8 cellular contexts compared by ENCODE assay signal in genomic region chr10:103679096-103679790, GRCh38.
DNase-seq lines count a peak whose midpoint lies in the region; ATAC-seq and TF ChIP-seq lines count a peak whose summit lies in the region.

No MANE protein-coding gene starts in this region.

- H3K4me2 ChIP-seq in BLaER1 treated with 17β-estradiol and CSF1 and Interleukin-3, amounts not matched to agents 10 nM and 100 nM: peak overlapping the region; percentile 78 to 95 (median 91)

- peaks cover 0 to 28% (median 18%) of the 10 kb centered on the region in 11 experiments; a peak in 14 of 22 replicates for H3K36me3 ChIP-seq in BLaER1 treated with 17β-estradiol and CSF1 and Interleukin-3, amounts not matched to agents 10 nM and 100 nM

- H3K27me3 Mint-ChIP-seq in activated T-helper 2 cell treated with anti-CD3 and anti-CD28 coated beads, Interferon-gamma antibody, Interleukin-2, Interleukin-4, amounts not matched to agents 10 μg/mL and 5 μg/mL and 100 μg/mL, durations not matched to agents 14 hours and 24 hours and 36 hours (ENCODE audit: low read depth): no peaks in the 10 kb centered on the region

- H3K4me1 Mint-ChIP-seq in activated T-helper 2 cell treated with anti-CD3 and anti-CD28 coated beads, Interferon-gamma antibody, Interleukin-2, Interleukin-4, amounts not matched to agents 10 μg/mL and 5 μg/mL and 100 μg/mL, durations not matched to agents 14 hours and 24 hours and 36 hours (ENCODE audit: low read depth): peaks cover 22% of the 10 kb centered on the region

- ATAC-seq in GM19397 (IDR thresholded peaks at IDR 0.05; ENCODE audit: unreplicated experiment) (peak; percentile 68), HG03175 (IDR thresholded peaks at IDR 0.05; ENCODE audit: unreplicated experiment) (peak; percentile 59)

- H4K20me1 ChIP-seq in BLaER1 treated with 17β-estradiol and CSF1 and Interleukin-3, amounts not matched to agents 10 nM and 100 nM: peaks cover 0 to 42% (median 21%) of the 10 kb centered on the region in 11 experiments; a peak in 13 of 22 replicates

- peak overlapping the region in 3 of 10 experiments; percentile 40 to 55 (median 53); a peak in 3 of 20 replicates for H3K4me3 ChIP-seq in BLaER1 treated with 17β-estradiol and CSF1 and Interleukin-3, amounts not matched to agents 10 nM and 100 nM
- H3K4me3 ChIP-seq in fibroblast of the aortic adventitia (ENCODE audit: low read depth, low read length): no peak overlapping the region

- H3K4me1 ChIP-seq in BLaER1 treated with 17β-estradiol and CSF1 and Interleukin-3, amounts not matched to agents 10 nM and 100 nM: peaks cover 83 to 99% (median 91%) of the 10 kb centered on the region in 10 experiments

- intact Hi-C loops in activated T-helper 2 cell treated with anti-CD3 and anti-CD28 coated beads, Interferon-gamma antibody, Interleukin-2, Interleukin-4, amounts not matched to agents 10 μg/mL and 5 μg/mL and 100 μg/mL, durations not matched to agents 14 hours and 24 hours and 36 hours (cut with micrococcal nuclease): loop anchor here (2.0 kb wide), 1 partner anchor 18 kb away; no protein-coding TSS in a partner anchor

- no peaks in the 10 kb centered on the region for H3K9me3 Mint-ChIP-seq in activated T-helper 2 cell treated with anti-CD3 and anti-CD28 coated beads, Interferon-gamma antibody, Interleukin-2, Interleukin-4, amounts not matched to agents 10 μg/mL and 5 μg/mL and 100 μg/mL, durations not matched to agents 14 hours and 24 hours and 36 hours

- peak; percentile 38 for DNase-seq in fibroblast of the aortic adventitia (ENCODE audit: low read depth)
- no peak for DNase-seq in activated T-helper 2 cell treated with anti-CD3 and anti-CD28 coated beads, Interferon-gamma antibody, Interleukin-2, Interleukin-4, amounts not matched to agents 10 μg/mL and 5 μg/mL and 100 μg/mL, durations not matched to agents 14 hours and 24 hours and 36 hours (ENCODE audit: low spot score)
- no peak for DNase-seq in GOT3 (lab: John Stamatoyannopoulos, UW)
- DNase-seq in DMS114 treated with DMSO at 0.1 percent for 48 hours (lab: John Stamatoyannopoulos, UW; ENCODE audit: unreplicated experiment): no peak
- DNase-seq in NCI-H69 (lab: John Stamatoyannopoulos, UW): no peak

- H3K27ac Mint-ChIP-seq in activated T-helper 2 cell treated with anti-CD3 and anti-CD28 coated beads, Interferon-gamma antibody, Interleukin-2, Interleukin-4, amounts not matched to agents 10 μg/mL and 5 μg/mL and 100 μg/mL, durations not matched to agents 14 hours and 24 hours and 36 hours: no peak overlapping the region

- no peak overlapping the region for H3K4me3 Mint-ChIP-seq in activated T-helper 2 cell treated with anti-CD3 and anti-CD28 coated beads, Interferon-gamma antibody, Interleukin-2, Interleukin-4, amounts not matched to agents 10 μg/mL and 5 μg/mL and 100 μg/mL, durations not matched to agents 14 hours and 24 hours and 36 hours (ENCODE audit: low read depth)

- H3K9me3 ChIP-seq in BLaER1 treated with 17β-estradiol and CSF1 and Interleukin-3, amounts not matched to agents 10 nM and 100 nM (replicated peaks in 1 of 11): no peaks in the 10 kb centered on the region

- H3K9ac ChIP-seq in BLaER1 treated with 17β-estradiol and CSF1 and Interleukin-3, amounts not matched to agents 10 nM and 100 nM: peak overlapping the region; percentile 54 to 82 (median 74); a peak in 17 of 22 replicates

- H3K27ac ChIP-seq in BLaER1 treated with 17β-estradiol and CSF1 and Interleukin-3, amounts not matched to agents 10 nM and 100 nM: peak overlapping the region; percentile 61 to 86 (median 76); a peak in 20 of 22 replicates

- no peaks in the 10 kb centered on the region for H3K36me3 Mint-ChIP-seq in activated T-helper 2 cell treated with anti-CD3 and anti-CD28 coated beads, Interferon-gamma antibody, Interleukin-2, Interleukin-4, amounts not matched to agents 10 μg/mL and 5 μg/mL and 100 μg/mL, durations not matched to agents 14 hours and 24 hours and 36 hours (ENCODE audit: low read depth)

- no peaks in the 10 kb centered on the region for H3K27me3 ChIP-seq in BLaER1 treated with 17β-estradiol and CSF1 and Interleukin-3, amounts not matched to agents 10 nM and 100 nM

- TF ChIP-seq CTCF in fibroblast of the aortic adventitia (IDR thresholded peaks at IDR 0.05; ENCODE audit: insufficient read depth, low read length): no peak
